ENCODE assay signal across 12 cellular contexts in genomic region chr3:47113669-47114365, GRCh38. TPM values are rescaled to one million over a fixed set of nuclear protein-coding genes. Genes with fewer than 3 reads are reported as not detected.
A peak's percentile ranks its signal among the peaks of the same experiment; 100 is the strongest.
DNase-seq lines count a peak whose midpoint lies in the region; ATAC-seq, FAIRE-seq and TF ChIP-seq lines count a peak whose summit lies in the region.
"Had no signal": no experiment of that assay in that cellular context is flagged by ENCODE, and none has a peak within 500 bp of the region (broad histone marks: within the 10 kb centered on the region; RNA-seq: fewer than 3 reads in every experiment).

No MANE protein-coding gene starts in this region.

- intact Hi-C loops in pancreas (cut with DNase I) = no loop called here

- TF ChIP-seq CTCF in GM20000 (IDR thresholded peaks at IDR 0.05; ENCODE audit: extremely low read depth, missing control alignments) (no peak), chondrocyte (IDR thresholded peaks at IDR 0.05) (no peak), pancreas (IDR thresholded peaks at IDR 0.05) (no peak)

- WGBS in pancreas, 2 donors = 93% methylated on average over 5 of the region's 5 CpGs

- H3K4me1 ChIP-seq in NT2/D1 (ENCODE audit: insufficient read depth, insufficient read length) (no peaks in the 10 kb centered on the region), pancreas (no peaks in the 10 kb centered on the region)
- H3K4me1 ChIP-seq: suprapubic skin had no signal

- peak; percentile 15 for DNase-seq in GM20000 (ENCODE audit: low spot score)
- peak; percentile 23 for DNase-seq in NT2/D1 (ENCODE audit: low read depth, low spot score)
- DNase-seq in chondrocyte (ENCODE audit: low spot score) = no peak
- DNase-seq in skeletal muscle cell (ENCODE audit: low read depth) = peak; percentile 33
- DNase-seq in NCI-H2227 (lab: John Stamatoyannopoulos, UW; ENCODE audit: unreplicated experiment) = no peak
- no peak for DNase-seq in midbrain (lab: John Stamatoyannopoulos, UW)
- no peak for DNase-seq in stimulated activated CD4-positive, alpha-beta T cell treated with anti-CD3 and anti-CD28 coated beads, Interleukin-4, amount 100 ng/mL, for 1 hour
- no peak for DNase-seq in pancreas
- DNase-seq: activated naive CD4-positive, alpha-beta T cell treated with anti-CD3 and anti-CD28 coated beads, Interleukin-2, amount 50 U/mL, for 16 hours; NCI-H510A treated with DMSO at 0.1 percent for 48 hours had no signal

- H3K27ac ChIP-seq in pancreas = no peak overlapping the region
- H3K27ac ChIP-seq: suprapubic skin had no signal

- H3K27me3 ChIP-seq in NT2/D1 (ENCODE audit: insufficient read depth, insufficient read length) = no peaks in the 10 kb centered on the region
- H3K27me3 ChIP-seq in pancreas = no peaks in the 10 kb centered on the region
- H3K27me3 ChIP-seq: suprapubic skin had no signal

- no peaks in the 10 kb centered on the region for H3K27me3 Mint-ChIP-seq in chondrocyte (ENCODE audit: low read depth)

- peak overlapping the region; percentile 1 for H3K27ac Mint-ChIP-seq in chondrocyte (ENCODE audit: unreplicated experiment)

- H3K36me3 Mint-ChIP-seq in chondrocyte (ENCODE audit: low read depth) = peaks cover 28% of the 10 kb centered on the region

- no peak for ATAC-seq in pancreas
- ATAC-seq: activated CD4-positive, CD25-positive, alpha-beta regulatory T cell treated with anti-CD3 and anti-CD28 coated beads, Interleukin-2, amount 50 U/mL, for 24 hours had no signal

- no peak overlapping the region for H3K4me3 ChIP-seq in NT2/D1 (ENCODE audit: insufficient read length, low read depth)
- no peak overlapping the region for H3K4me3 ChIP-seq in skeletal muscle cell (ENCODE audit: low read depth, low read length)
- no peak overlapping the region for H3K4me3 ChIP-seq in pancreas
- H3K4me3 ChIP-seq: suprapubic skin had no signal

- H3K9ac ChIP-seq in NT2/D1 (ENCODE audit: insufficient read length, low read depth) = no peak overlapping the region

- H3K9me3 ChIP-seq in NT2/D1 (ENCODE audit: insufficient read depth, low read length) (no peaks in the 10 kb centered on the region), pancreas (no peaks in the 10 kb centered on the region)
- H3K9me3 ChIP-seq: suprapubic skin had no signal

- H3K36me3 ChIP-seq in NT2/D1 (ENCODE audit: insufficient read depth, insufficient read length, low read length) (peaks cover 59% of the 10 kb centered on the region), pancreas (peaks cover 0 to 35% (median 5%) of the 10 kb centered on the region in 3 donors)

- no peak overlapping the region for H3K4me3 Mint-ChIP-seq in chondrocyte (ENCODE audit: unreplicated experiment)

- no peaks in the 10 kb centered on the region for H3K9me3 Mint-ChIP-seq in chondrocyte (ENCODE audit: low read depth)

- FAIRE-seq in pancreas (lab: Jason Lieb, UNC) = no peak

- H3K4me1 Mint-ChIP-seq in chondrocyte (ENCODE audit: low read depth) = peaks cover 18% of the 10 kb centered on the region

RNA-seq across cellular contexts. Expression of gene SETD2, which starts 50.1 kb away (rescaled TPM):
- total RNA-seq in chondrocyte (34.6 to 41.4 TPM (median 37.3 TPM) in 3 replicates), pancreas (10 to 100 TPM; 20.5 to 35.3 (median 22.3) TPM)
- 10 to 100 TPM in 1 of 2 donors, 1 to 10 TPM in 1; 9.6 to 13.8 TPM for polyA plus RNA-seq in pancreas

Comparison
In these comparisons a context has a peak if more than half of its experiments do, and no peak if none do; other contexts are left out.
1. DNase-seq: peak in GM20000 (single experiment), NT2/D1 (single experiment) and skeletal muscle cell (single experiment); none in chondrocyte (single experiment), NCI-H2227 (single experiment), midbrain (single experiment), stimulated activated CD4-positive, alpha-beta T cell treated with anti-CD3 and anti-CD28 coated beads, Interleukin-4, amount 100 ng/mL, for 1 hour (single experiment) and pancreas (0 of 6).